In genomic region chr13:30307966-30308290, GRCh38 we compare ENCODE assay signal across 1 cellular context.
TF ChIP-seq lines count a peak whose summit lies in the region.

No MANE protein-coding gene starts in this region.

TF ChIP-seq in WTC11, 78 proteins besides CTCF, POLR2A, EP300 and RAD21 (continued from another document):
- TF ChIP-seq AFF4 (CRISPR knock-in tag; IDR thresholded peaks at IDR 0.05; ENCODE audit: borderline replicate concordance): no peak
- no peak for TF ChIP-seq JAZF1 (CRISPR knock-in tag; IDR thresholded peaks at IDR 0.05)
- no peak for TF ChIP-seq ZNF317 (CRISPR knock-in tag; IDR thresholded peaks at IDR 0.05; ENCODE audit: borderline replicate concordance, low read depth)
- TF ChIP-seq GABPB1 (CRISPR knock-in tag; IDR thresholded peaks at IDR 0.05): no peak
- TF ChIP-seq, protein P1, sequence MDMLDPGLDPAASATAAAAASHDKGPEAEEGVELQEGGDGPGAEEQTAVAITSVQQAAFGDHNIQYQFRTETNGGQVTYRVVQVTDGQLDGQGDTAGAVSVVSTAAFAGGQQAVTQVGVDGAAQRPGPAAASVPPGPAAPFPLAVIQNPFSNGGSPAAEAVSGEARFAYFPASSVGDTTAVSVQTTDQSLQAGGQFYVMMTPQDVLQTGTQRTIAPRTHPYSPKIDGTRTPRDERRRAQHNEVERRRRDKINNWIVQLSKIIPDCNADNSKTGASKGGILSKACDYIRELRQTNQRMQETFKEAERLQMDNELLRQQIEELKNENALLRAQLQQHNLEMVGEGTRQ (CRISPR knock-in tag; IDR thresholded peaks at IDR 0.05): no peak
- TF ChIP-seq MLX (CRISPR knock-in tag; IDR thresholded peaks at IDR 0.05): no peak
- TF ChIP-seq ZNF219 (CRISPR knock-in tag; IDR thresholded peaks at IDR 0.05; ENCODE audit: borderline replicate concordance): no peak
